Comparison of ENCODE assay signal across 15 cellular contexts in genomic region chr2:227545990-227546389, GRCh38. TPM values are rescaled to one million over a fixed set of nuclear protein-coding genes. Genes with fewer than 3 reads are reported as not detected.
DNase-seq lines count a peak whose midpoint lies in the region; ATAC-seq and TF ChIP-seq lines count a peak whose summit lies in the region.
"Had no signal": no experiment of that assay in that cellular context is flagged by ENCODE, and none has a peak within 500 bp of the region (broad histone marks: within the 10 kb centered on the region; RNA-seq: fewer than 3 reads in every experiment).

No MANE protein-coding gene starts in this region.

- no peak overlapping the region for H2AK5ac ChIP-seq in mesenchymal stem cell (ENCODE audit: low read length, severe bottlenecking)

- H3K4me3 ChIP-seq in brain microvascular endothelial cell (ENCODE audit: low read depth, low read length) (no peak overlapping the region), mesenchymal stem cell (ENCODE audit: insufficient read depth in 1 of 2, low read depth in 1 of 2, low read length in 2 of 2) (no peak overlapping the region)
- H3K4me3 ChIP-seq: esophagus muscularis mucosa had no signal

- peaks cover 29% of the 10 kb centered on the region for H3K4me1 Mint-ChIP-seq in activated naive CD8-positive, alpha-beta T cell treated with anti-CD3 and anti-CD28 coated beads for 36 hours
- H3K4me1 Mint-ChIP-seq in stimulated activated naive B cell treated with anti-CD40 and anti-IgM and Interleukin-4, amounts not matched to agents 10 μg/mL and 1 μg/mL and 100 μg/mL, for 72 hours: peaks cover 4 to 22% of the 10 kb centered on the region in 2 donors

- no peak overlapping the region for H2BK5ac ChIP-seq in mesenchymal stem cell (ENCODE audit: low read depth, low read length, poor library complexity, severe bottlenecking)

- H3K9me3 Mint-ChIP-seq in activated naive CD8-positive, alpha-beta T cell treated with anti-CD3 and anti-CD28 coated beads for 36 hours: peaks cover 12% of the 10 kb centered on the region
- peaks cover 0 to 1% of the 10 kb centered on the region in 2 donors for H3K9me3 Mint-ChIP-seq in stimulated activated naive B cell treated with anti-CD40 and anti-IgM and Interleukin-4, amounts not matched to agents 10 μg/mL and 1 μg/mL and 100 μg/mL, for 72 hours
- H3K9me3 Mint-ChIP-seq: CD8-positive, alpha-beta T cell; stimulated activated naive CD8-positive, alpha-beta T cell treated with anti-CD3 and anti-CD28 coated beads, Interleukin-15, Interleukin-2, amounts not matched to agents 100 ng/mL and 50 ng/mL, for 24 hours had no signal

- no peak overlapping the region for H3K4me2 ChIP-seq in mesenchymal stem cell (ENCODE audit: low read length, poor library complexity, severe bottlenecking)

- TF ChIP-seq CTCF in brain microvascular endothelial cell (IDR thresholded peaks at IDR 0.05; ENCODE audit: low read depth, low read length, missing control alignments): peak; percentile 46

- no peak overlapping the region for H3K14ac ChIP-seq in mesenchymal stem cell (ENCODE audit: low read length in 2 of 2)

- H2AFZ ChIP-seq in mesenchymal stem cell (ENCODE audit: low read depth, low read length): no peak overlapping the region

- H3K36me3 ChIP-seq in brain microvascular endothelial cell (replicated peaks): peaks cover 14% of the 10 kb centered on the region
- peaks cover 9 to 55% of the 10 kb centered on the region in 2 experiments for H3K36me3 ChIP-seq in mesenchymal stem cell (ENCODE audit: control insufficient read depth in 1 of 2, insufficient read depth in 2 of 2, low read depth in 1 of 2, low read length in 2 of 2)

- H3K4me1 ChIP-seq in mesenchymal stem cell (ENCODE audit: control insufficient read depth, insufficient read depth, low read depth, low read length): no peaks in the 10 kb centered on the region
- H3K4me1 ChIP-seq: esophagus muscularis mucosa had no signal

- H2BK12ac ChIP-seq in mesenchymal stem cell (ENCODE audit: low read length in 2 of 2): no peak overlapping the region

- peak; percentile 4 for DNase-seq in activated naive CD8-positive, alpha-beta T cell treated with anti-CD3 and anti-CD28 coated beads, Interleukin-2, amount 50 U/mL, for 16 hours (ENCODE audit: low read depth, low spot score)
- DNase-seq in activated naive CD8-positive, alpha-beta T cell treated with anti-CD3 and anti-CD28 coated beads for 36 hours: no peak
- peak; percentile 22 for DNase-seq in NAMALWA (ENCODE audit: low spot score)
- DNase-seq in brain microvascular endothelial cell: peak; percentile 2
- peak; percentile 2 for DNase-seq in stimulated activated naive B cell treated with anti-CD40 and anti-IgM and Interleukin-4, amounts not matched to agents 10 μg/mL and 1 μg/mL and 100 μg/mL, for 72 hours
- no peak for DNase-seq in NCI-H1694 treated with DMSO at 0.1 percent for 48 hours (lab: John Stamatoyannopoulos, UW)
- no peak for DNase-seq in mesenchymal stem cell
- DNase-seq: activated naive CD8-positive, alpha-beta T cell treated with anti-CD3 and anti-CD28 coated beads, Interleukin-2, amount 10 ng/mL, durations not matched to agents 7 days and 5 days; NCI-H510A had no signal

- 94% methylated on average over 11 of the region's 11 CpGs for WGBS in mesenchymal stem cell

- peaks cover 13% of the 10 kb centered on the region for H3K79me1 ChIP-seq in mesenchymal stem cell (replicated peaks; ENCODE audit: low read length, poor library complexity, severe bottlenecking)

- H3K18ac ChIP-seq in mesenchymal stem cell (ENCODE audit: low read depth in 1 of 2, low read length in 2 of 2): no peak overlapping the region

- no peak overlapping the region for H4K8ac ChIP-seq in mesenchymal stem cell (ENCODE audit: low read length)

- H3K36me3 Mint-ChIP-seq in activated naive CD8-positive, alpha-beta T cell treated with anti-CD3 and anti-CD28 coated beads for 36 hours: peaks cover 59% of the 10 kb centered on the region
- peaks cover 54 to 66% of the 10 kb centered on the region in 2 donors for H3K36me3 Mint-ChIP-seq in stimulated activated naive B cell treated with anti-CD40 and anti-IgM and Interleukin-4, amounts not matched to agents 10 μg/mL and 1 μg/mL and 100 μg/mL, for 72 hours

- no peaks in the 10 kb centered on the region for H3K27me3 Mint-ChIP-seq in activated naive CD8-positive, alpha-beta T cell treated with anti-CD3 and anti-CD28 coated beads for 36 hours
- no peaks in the 10 kb centered on the region for H3K27me3 Mint-ChIP-seq in stimulated activated naive B cell treated with anti-CD40 and anti-IgM and Interleukin-4, amounts not matched to agents 10 μg/mL and 1 μg/mL and 100 μg/mL, for 72 hours
- H3K27me3 Mint-ChIP-seq: activated naive CD8-positive, alpha-beta T cell treated with anti-CD3 and anti-CD28 coated beads, Interleukin-2, amount 10 ng/mL, durations not matched to agents 7 days and 5 days; stimulated activated naive CD8-positive, alpha-beta T cell treated with anti-CD3 and anti-CD28 coated beads, Interleukin-15, Interleukin-2, amounts not matched to agents 100 ng/mL and 50 ng/mL, for 24 hours had no signal

- no peak overlapping the region for H3K4me3 Mint-ChIP-seq in activated naive CD8-positive, alpha-beta T cell treated with anti-CD3 and anti-CD28 coated beads for 36 hours
- no peak overlapping the region for H3K4me3 Mint-ChIP-seq in stimulated activated naive B cell treated with anti-CD40 and anti-IgM and Interleukin-4, amounts not matched to agents 10 μg/mL and 1 μg/mL and 100 μg/mL, for 72 hours
- H3K4me3 Mint-ChIP-seq: activated naive CD8-positive, alpha-beta T cell treated with anti-CD3 and anti-CD28 coated beads, Interleukin-2, amount 10 ng/mL, durations not matched to agents 7 days and 5 days; CD8-positive, alpha-beta T cell; stimulated activated naive CD8-positive, alpha-beta T cell treated with anti-CD3 and anti-CD28 coated beads, Interleukin-15, Interleukin-2, amounts not matched to agents 100 ng/mL and 50 ng/mL, for 24 hours had no signal

- no peak overlapping the region for H3K23ac ChIP-seq in mesenchymal stem cell (ENCODE audit: low read length in 2 of 2)

- no peak overlapping the region for H2BK15ac ChIP-seq in mesenchymal stem cell (ENCODE audit: low read depth, poor library complexity, severe bottlenecking)

- no peak overlapping the region for H3K4ac ChIP-seq in mesenchymal stem cell (ENCODE audit: low read depth in 1 of 2, low read length in 2 of 2)

- ATAC-seq in stimulated activated naive B cell treated with anti-CD40 and anti-IgM and Interleukin-4, amounts not matched to agents 10 μg/mL and 1 μg/mL and 100 μg/mL, for 72 hours (replicated peaks): no peak
- no peak for ATAC-seq in HG02588 (IDR thresholded peaks at IDR 0.05; ENCODE audit: unreplicated experiment)
- ATAC-seq: CD8-positive, alpha-beta T cell had no signal

- in situ Hi-C loops in brain microvascular endothelial cell (cut with HindIII; ENCODE audit: low pct_ligation_motif_present, low sequenced_read_pairs): no loop called here

- H3K9ac ChIP-seq in mesenchymal stem cell (ENCODE audit: low read length): no peak overlapping the region

- no peak overlapping the region for H2BK120ac ChIP-seq in mesenchymal stem cell (ENCODE audit: low read depth, low read length)

- H3K27me3 ChIP-seq in brain microvascular endothelial cell (replicated peaks) (no peaks in the 10 kb centered on the region), mesenchymal stem cell (ENCODE audit: control insufficient read depth in 1 of 2, insufficient read depth in 1 of 2, low read length in 2 of 2) (no peaks in the 10 kb centered on the region)
- H3K27me3 ChIP-seq: esophagus muscularis mucosa had no signal

- no peak overlapping the region for H3K27ac Mint-ChIP-seq in activated naive CD8-positive, alpha-beta T cell treated with anti-CD3 and anti-CD28 coated beads for 36 hours
- no peak overlapping the region for H3K27ac Mint-ChIP-seq in stimulated activated naive B cell treated with anti-CD40 and anti-IgM and Interleukin-4, amounts not matched to agents 10 μg/mL and 1 μg/mL and 100 μg/mL, for 72 hours
- H3K27ac Mint-ChIP-seq: activated naive CD8-positive, alpha-beta T cell treated with anti-CD3 and anti-CD28 coated beads, Interleukin-2, amount 10 ng/mL, durations not matched to agents 7 days and 5 days; CD8-positive, alpha-beta T cell had no signal

- no peak overlapping the region for H4K91ac ChIP-seq in mesenchymal stem cell (ENCODE audit: low read length)

- H3K9me3 ChIP-seq in mesenchymal stem cell (ENCODE audit: control insufficient read depth, low read length): no peaks in the 10 kb centered on the region

- no peak overlapping the region for H3K27ac ChIP-seq in brain microvascular endothelial cell
- no peak overlapping the region for H3K27ac ChIP-seq in mesenchymal stem cell (ENCODE audit: low read length, poor library complexity, severe bottlenecking)
- H3K27ac ChIP-seq: esophagus muscularis mucosa had no signal

RNA-seq across cellular contexts. Expression of gene SCYGR2, which starts 52.7 kb away (rescaled TPM):
- total RNA-seq in activated naive CD8-positive, alpha-beta T cell treated with anti-CD3 and anti-CD28 coated beads for 36 hours: not detected
- polyA plus RNA-seq in mesenchymal stem cell (2013, experiment 1 of 2): not detected
- polyA plus RNA-seq in mesenchymal stem cell (2013, experiment 2 of 2): not detected
- total RNA-seq: activated naive CD8-positive, alpha-beta T cell treated with anti-CD3 and anti-CD28 coated beads, Interleukin-2, amount 10 ng/mL, durations not matched to agents 7 days and 5 days; CD8-positive, alpha-beta T cell; esophagus muscularis mucosa; lung microvascular endothelial cell; skeletal muscle tissue had no signal

Comparison
In these comparisons a context has a peak if more than half of its experiments do, and no peak if none do; other contexts are left out.
1. DNase-seq: peak in activated naive CD8-positive, alpha-beta T cell treated with anti-CD3 and anti-CD28 coated beads, Interleukin-2, amount 50 U/mL, for 16 hours (single experiment), NAMALWA (single experiment), brain microvascular endothelial cell (single experiment) and stimulated activated naive B cell treated with anti-CD40 and anti-IgM and Interleukin-4, amounts not matched to agents 10 μg/mL and 1 μg/mL and 100 μg/mL, for 72 hours (single experiment); none in activated naive CD8-positive, alpha-beta T cell treated with anti-CD3 and anti-CD28 coated beads for 36 hours (single experiment), NCI-H1694 treated with DMSO at 0.1 percent for 48 hours (single experiment) and mesenchymal stem cell (single experiment).